ENCODE assay signal across 11 cellular contexts in genomic region chr18:28086530-28087172, GRCh38.
DNase-seq lines count a peak whose midpoint lies in the region; ATAC-seq and TF ChIP-seq lines count a peak whose summit lies in the region.
"Had no signal": no experiment of that assay in that cellular context is flagged by ENCODE, and none has a peak within 500 bp of the region (broad histone marks: within the 10 kb centered on the region; RNA-seq: fewer than 3 reads in every experiment).

No MANE protein-coding gene starts in this region.

- peak overlapping the region; percentile 52 for H3K27ac ChIP-seq in ectodermal cell (ENCODE audit: insufficient read depth, low read depth, low read length, poor library complexity, severe bottlenecking)
- H3K27ac ChIP-seq in liver (ENCODE audit: low read depth in 1 of 2, low read length in 2 of 2), result peak overlapping the region; percentile 73 to 85

- ATAC-seq in omental fat pad (ENCODE audit: low FRiP score) (no peak), HG03521 (IDR thresholded peaks at IDR 0.05; ENCODE audit: unreplicated experiment) (no peak), HG02938 (IDR thresholded peaks at IDR 0.05; ENCODE audit: unreplicated experiment) (no peak)
- ATAC-seq: activated T-cell treated with anti-CD3 and anti-CD28 coated beads, Interleukin-2, amount 50 U/mL, for 72 hours had no signal

- peaks cover 19% of the 10 kb centered on the region for H3K4me1 ChIP-seq in ectodermal cell (ENCODE audit: control insufficient read depth, insufficient read depth, low read length)
- peaks cover 9 to 49% (median 28%) of the 10 kb centered on the region in 4 donors for H3K4me1 ChIP-seq in liver (ENCODE audit: control insufficient read depth in 4 of 4, insufficient read depth in 4 of 4, low read length in 3 of 4)

- H3K36me3 ChIP-seq in ectodermal cell (ENCODE audit: control insufficient read depth, insufficient read depth, low read length) (no peaks in the 10 kb centered on the region), liver (ENCODE audit: control insufficient read depth in 4 of 4, insufficient read depth in 3 of 4, low read depth in 1 of 4, low read length in 3 of 4) (no peaks in the 10 kb centered on the region)

- 33 to 42% methylated on average over 3 of the region's 3 CpGs for WGBS in ectodermal cell, 2 experiments
- WGBS in liver, result 36% methylated on average over 3 of the region's 3 CpGs

- H3K9ac ChIP-seq in liver (ENCODE audit: low read depth in 1 of 2, low read length in 2 of 2), result no peak overlapping the region

- DNase-seq in A172 (ENCODE audit: low spot score) (peak; percentile 59), NCI-H1048 (lab: John Stamatoyannopoulos, UW) (peak; percentile 69), omental fat pad (ENCODE audit: low spot score) (no peak)
- DNase-seq in stimulated activated CD4-positive, alpha-beta T cell treated with anti-CD3 and anti-CD28 coated beads, Interleukin-4, amount 100 ng/mL, for 1 hour, result no peak
- DNase-seq: activated T-cell treated with anti-CD3 and anti-CD28 coated beads, Interleukin-2, amount 50 U/mL, for 72 hours; erythroblast; NCI-H2171 had no signal

- peak in 1 of 2 donors; percentile 30 for TF ChIP-seq RAD21 in liver (IDR thresholded peaks at IDR 0.05)

- no peak for TF ChIP-seq CTCF in liver (IDR thresholded peaks at IDR 0.05; ENCODE audit: low read depth, low read length, missing input control)
- no peak for TF ChIP-seq CTCF in omental fat pad (IDR thresholded peaks at IDR 0.05)

- H3K27me3 ChIP-seq in ectodermal cell (ENCODE audit: control insufficient read depth, insufficient read depth, low read length, poor library complexity, severe bottlenecking) (no peaks in the 10 kb centered on the region), liver (ENCODE audit: control insufficient read depth in 4 of 4, insufficient read depth in 4 of 4, low read length in 3 of 4) (no peaks in the 10 kb centered on the region)

- H3K9me3 ChIP-seq in ectodermal cell (ENCODE audit: control insufficient read depth, low read length), result no peaks in the 10 kb centered on the region
- no peaks in the 10 kb centered on the region for H3K9me3 ChIP-seq in liver (ENCODE audit: control insufficient read depth in 4 of 4, low read length in 3 of 4)

- H3K4me3 ChIP-seq in ectodermal cell (ENCODE audit: insufficient read depth, low read depth, low read length), result no peak overlapping the region
- H3K4me3 ChIP-seq in liver (ENCODE audit: low read depth in 1 of 3, low read length in 3 of 3), result peak overlapping the region in 1 of 3 donors; percentile 34

TF ChIP-seq in liver, 16 proteins besides CTCF, POLR2A, EP300 and RAD21:
- TF ChIP-seq HNF4G (IDR thresholded peaks at IDR 0.05) (no peak), NR2F2 (IDR thresholded peaks at IDR 0.05) (peak; percentile 34), YY1 (IDR thresholded peaks at IDR 0.05) (peak; percentile 75), SP1 (IDR thresholded peaks at IDR 0.05) (no peak), HNF4A (conservative IDR thresholded peaks at IDR 0.05) (peak in 1 of 2 donors; percentile 20)
TF ChIP-seq in liver: peak in this region for 3.

Comparison
In these comparisons a context has a peak if more than half of its experiments do, and no peak if none do; other contexts are left out.
1. DNase-seq: peak in A172 (single experiment) and NCI-H1048 (single experiment); none in stimulated activated CD4-positive, alpha-beta T cell treated with anti-CD3 and anti-CD28 coated beads, Interleukin-4, amount 100 ng/mL, for 1 hour (single experiment) and omental fat pad (single experiment).